ENCODE assay signal across 2 cellular contexts in genomic region chr2:24947758-24948157, GRCh38.
TF ChIP-seq lines count a peak whose summit lies in the region.

No MANE protein-coding gene starts in this region.

TF ChIP-seq in HepG2, 621 proteins besides CTCF, POLR2A, EP300 and RAD21:
- no peak for TF ChIP-seq KLF6 (CRISPR knock-in tag; IDR thresholded peaks at IDR 0.05)
- peak; percentile 57 for TF ChIP-seq CEBPB (IDR thresholded peaks at IDR 0.05; ENCODE audit: borderline replicate concordance, low read depth, low read length)

TF ChIP-seq in GM23338, 12 proteins besides CTCF, POLR2A, EP300 and RAD21:
- no peak for TF ChIP-seq POLR2AphosphoS5 (IDR thresholded peaks at IDR 0.05; ENCODE audit: low read depth)
TF ChIP-seq in GM23338: peak in this region for 0.
